In genomic region chr2:71801969-71802368, GRCh38 we compare ENCODE assay signal across 8 cellular contexts.
A peak's percentile ranks its signal among the peaks of the same experiment; 100 is the strongest.
DNase-seq lines count a peak whose midpoint lies in the region; ATAC-seq, FAIRE-seq and TF ChIP-seq lines count a peak whose summit lies in the region.

No MANE protein-coding gene starts in this region.

- TF ChIP-seq CTCF in Panc1 (IDR thresholded peaks at IDR 0.05), result peak; percentile 60
- peak; percentile 70 for TF ChIP-seq CTCF in fibroblast of pulmonary artery (IDR thresholded peaks at IDR 0.05; ENCODE audit: low read length, missing control alignments)
- TF ChIP-seq CTCF in parathyroid adenoma (IDR thresholded peaks at IDR 0.05), result peak; percentile 17

- H3K4me3 ChIP-seq in Panc1 (ENCODE audit: low read depth in 2 of 2, low read length in 2 of 2) (no peak overlapping the region), fibroblast of pulmonary artery (replicated peaks; ENCODE audit: low read depth, low read length) (no peak overlapping the region), parathyroid adenoma (ENCODE audit: low read depth, low read length) (no peak overlapping the region)

- H3K9me3 ChIP-seq in Panc1 (ENCODE audit: control insufficient read depth, insufficient read depth, low read depth, low read length), result no peaks in the 10 kb centered on the region
- H3K9me3 ChIP-seq in parathyroid adenoma (ENCODE audit: control insufficient read depth, low read length), result no peaks in the 10 kb centered on the region

- H3K4me1 ChIP-seq in Panc1 (ENCODE audit: control insufficient read depth, insufficient read depth, low read length) (no peaks in the 10 kb centered on the region), parathyroid adenoma (no peaks in the 10 kb centered on the region)

- intact Hi-C loops in Panc1 (cut with micrococcal nuclease; ENCODE audit: unreplicated experiment), result loop anchor here (10.0 kb wide), 1 partner anchor 353 kb away; no protein-coding TSS in a partner anchor

- in situ Hi-C loops in Panc1 (cut with HindIII; ENCODE audit: low pct_unique_long_range_greater_than_20kb, low sequenced_read_pairs), result no loop called here

- H3K36me3 ChIP-seq in Panc1 (ENCODE audit: control insufficient read depth, insufficient read depth, low read length) (no peaks in the 10 kb centered on the region), parathyroid adenoma (ENCODE audit: control insufficient read depth, insufficient read depth, low read length) (no peaks in the 10 kb centered on the region)

- H3K9ac ChIP-seq in parathyroid adenoma, result no peak overlapping the region

- BruUV-seq in Panc1 (replicated peaks; lab: Mats Ljungman, UMichigan), result no TSS peak

- H3K27ac ChIP-seq in Panc1 (ENCODE audit: low read length), result no peak overlapping the region
- no peak overlapping the region for H3K27ac ChIP-seq in parathyroid adenoma

- H3K27me3 ChIP-seq in Panc1 (ENCODE audit: control insufficient read depth, insufficient read depth, low read length), result no peaks in the 10 kb centered on the region
- no peaks in the 10 kb centered on the region for H3K27me3 ChIP-seq in parathyroid adenoma (ENCODE audit: control insufficient read depth, insufficient read depth, low read length)

- no peaks in the 10 kb centered on the region for H3K9me3 Mint-ChIP-seq in activated T-cell treated with anti-CD3 and anti-CD28 coated beads, Interleukin-2, amount 50 U/mL, for 24 hours

- CTCF ChIA-PET in Panc1 (lab: Charles Lee), result no interaction called here

- H3K4me1 Mint-ChIP-seq in activated T-cell treated with anti-CD3 and anti-CD28 coated beads, Interleukin-2, amount 50 U/mL, for 24 hours (ENCODE audit: low read depth), result no peaks in the 10 kb centered on the region

- no peak overlapping the region for H2AFZ ChIP-seq in parathyroid adenoma

- DNase-seq in activated T-cell treated with anti-CD3 and anti-CD28 coated beads, Interleukin-2, amount 50 U/mL, for 24 hours, result peak; percentile 28
- DNase-seq in activated T-cell treated with anti-CD3 and anti-CD28 coated beads, Interleukin-2, amount 50 U/mL, for 1 hour, result no peak
- DNase-seq in Panc1 (ENCODE audit: low read depth, low spot score) (no peak), fibroblast of pulmonary artery (ENCODE audit: low read depth) (peak; percentile 77), urothelium cell line (ENCODE audit: low spot score) (no peak)

- POLR2A ChIA-PET in Panc1 (lab: Charles Lee), result no interaction called here

- no peak overlapping the region for H3K27ac Mint-ChIP-seq in activated T-cell treated with anti-CD3 and anti-CD28 coated beads, Interleukin-2, amount 50 U/mL, for 24 hours

- ATAC-seq in Panc1 (peak; percentile 62), GM19324 (IDR thresholded peaks at IDR 0.05; ENCODE audit: low FRiP score, unreplicated experiment) (no peak), HG02884 (IDR thresholded peaks at IDR 0.05; ENCODE audit: unreplicated experiment) (no peak)

- FAIRE-seq in urothelium cell line (lab: Jason Lieb, UNC), result no peak

- peaks cover 5% of the 10 kb centered on the region for H3K27me3 Mint-ChIP-seq in activated T-cell treated with anti-CD3 and anti-CD28 coated beads, Interleukin-2, amount 50 U/mL, for 24 hours

- no peaks in the 10 kb centered on the region for H3K79me2 ChIP-seq in parathyroid adenoma

- no peaks in the 10 kb centered on the region for H3K36me3 Mint-ChIP-seq in activated T-cell treated with anti-CD3 and anti-CD28 coated beads, Interleukin-2, amount 50 U/mL, for 24 hours (ENCODE audit: low read depth)

- H3K4me3 Mint-ChIP-seq in activated T-cell treated with anti-CD3 and anti-CD28 coated beads, Interleukin-2, amount 50 U/mL, for 24 hours, result no peak overlapping the region

- no peak overlapping the region for H3K4me2 ChIP-seq in parathyroid adenoma (ENCODE audit: low read length)

Comparison
In these comparisons a context has a peak if more than half of its experiments do, and no peak if none do; other contexts are left out.
1. DNase-seq: peak in activated T-cell treated with anti-CD3 and anti-CD28 coated beads, Interleukin-2, amount 50 U/mL, for 24 hours (single experiment) and fibroblast of pulmonary artery (single experiment); none in activated T-cell treated with anti-CD3 and anti-CD28 coated beads, Interleukin-2, amount 50 U/mL, for 1 hour (single experiment), Panc1 (single experiment) and urothelium cell line (single experiment).
2. CTCF ChIP-seq: peak in every context shown above with its lines; median percentile 70 in fibroblast of pulmonary artery; 60 in Panc1; 17 in parathyroid adenoma.